In the genomic region with DNA sequence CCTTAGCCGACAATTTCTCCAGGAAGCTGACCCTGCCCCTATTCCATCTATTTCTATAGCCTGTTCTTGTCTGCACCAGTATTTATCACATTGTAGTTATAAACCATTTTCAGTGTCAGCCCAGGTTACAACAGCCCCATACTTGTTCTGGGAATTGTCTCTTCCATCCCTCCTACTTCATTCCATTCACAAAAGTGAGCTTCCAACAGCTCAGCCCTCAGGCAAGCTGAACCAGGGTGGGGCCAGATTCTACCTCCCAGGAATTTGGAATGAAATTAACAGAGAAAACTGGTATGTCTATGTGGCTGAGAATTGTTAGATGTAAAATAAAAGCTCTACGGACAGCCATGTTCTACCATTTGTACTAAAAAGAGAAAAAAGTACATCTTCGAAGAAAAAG, we compare ENCODE assay signal across 15 cellular contexts. TPM values are rescaled to one million over a fixed set of nuclear protein-coding genes. Genes with fewer than 3 reads are reported as not detected.
DNase-seq lines count a peak whose midpoint lies in the region; ATAC-seq and TF ChIP-seq lines count a peak whose summit lies in the region.
"Had no signal": no experiment of that assay in that cellular context is flagged by ENCODE, and none has a peak within 500 bp of the region (broad histone marks: within the 10 kb centered on the region; RNA-seq: fewer than 3 reads in every experiment).

No MANE protein-coding gene starts in this region.

- H3K9ac ChIP-seq in trophoblast cell (ENCODE audit: low read length) = no peak overlapping the region

- no peak overlapping the region for H4K8ac ChIP-seq in trophoblast cell (ENCODE audit: low read depth, low read length)

- H3K27me3 ChIP-seq in foreskin keratinocyte (no peaks in the 10 kb centered on the region), trophoblast cell (ENCODE audit: insufficient read depth, low read length) (no peaks in the 10 kb centered on the region)
- H3K27me3 ChIP-seq: Peyer's patch, SJCRH30 had no signal

- no peak overlapping the region for H4K12ac ChIP-seq in trophoblast cell (ENCODE audit: low read depth, low read length)

- no peak overlapping the region for H2BK5ac ChIP-seq in trophoblast cell (ENCODE audit: low read depth, low read length, poor library complexity)

- no peak overlapping the region for H3K27ac ChIP-seq in RWPE1
- H3K27ac ChIP-seq in foreskin keratinocyte = no peak overlapping the region
- no peak overlapping the region for H3K27ac ChIP-seq in trophoblast cell (ENCODE audit: low read depth, low read length)
- H3K27ac ChIP-seq: Peyer's patch, SJCRH30 had no signal

- no peaks in the 10 kb centered on the region for H3K36me3 ChIP-seq in trophoblast cell (ENCODE audit: control insufficient read depth in 1 of 2, insufficient read depth in 2 of 2, low read length in 2 of 2)
- H3K36me3 ChIP-seq: Peyer's patch, SJCRH30 had no signal

- peak; percentile 55 for ATAC-seq in foreskin keratinocyte

- H2AFZ ChIP-seq in trophoblast cell (ENCODE audit: insufficient read depth, low read length, poor library complexity) = no peak overlapping the region

- DNase-seq in ELF-1 (ENCODE audit: low read depth, low spot score) (peak; percentile 88), RWPE1 (ENCODE audit: low spot score) (peak; percentile 66), foreskin keratinocyte (peak in 1 of 2 donors; percentile 64), trophoblast cell (peak; percentile 83 to 91), GDM1 (lab: John Stamatoyannopoulos, UW) (no peak)
- no peak for DNase-seq in stimulated activated CD4-positive, alpha-beta T cell treated with anti-CD3 and anti-CD28 coated beads, Interleukin-2, amount 100 ng/mL, for 24 hours
- DNase-seq in effector CD8-positive, alpha-beta T cell (lab: John Stamatoyannopoulos, UW) = no peak
- DNase-seq: CD4-positive, alpha-beta T cell; DMS79 treated with DMSO at 0.1 percent for 48 hours; NCI-H1417; NCI-H1930; NCI-H2171 treated with DMSO at 0.1 percent for 48 hours; NCI-H510A; Peyer's patch; SJCRH30 had no signal

- CTCF ChIA-PET in RWPE1 (lab: Yijun Ruan, JAX) = interaction anchor here (0.6 to 1.0 kb wide), 4 partner anchors 13 to 237 kb away, joined by 3 to 4 read pairs (median 4); no protein-coding TSS in a partner anchor

- no peak for TF ChIP-seq CTCF in RWPE1 (conservative IDR thresholded peaks at IDR 0.05; ENCODE audit: low read depth)
- TF ChIP-seq CTCF in foreskin keratinocyte (conservative IDR thresholded peaks at IDR 0.05) = no peak

- no peaks in the 10 kb centered on the region for H3K79me2 ChIP-seq in trophoblast cell (ENCODE audit: control insufficient read depth, insufficient read depth, low read length, poor library complexity)

- H3K79me1 ChIP-seq in trophoblast cell (ENCODE audit: low read length) = no peaks in the 10 kb centered on the region

- H2AK5ac ChIP-seq in trophoblast cell (ENCODE audit: low read length) = no peak overlapping the region

- peak overlapping the region; percentile 39 for H3K4me2 ChIP-seq in trophoblast cell (ENCODE audit: low read length)

- no peak overlapping the region for H3K4me3 ChIP-seq in trophoblast cell (ENCODE audit: low read depth, low read length)
- H3K4me3 ChIP-seq: Peyer's patch, SJCRH30 had no signal

- no peaks in the 10 kb centered on the region for H3K9me3 ChIP-seq in trophoblast cell (ENCODE audit: insufficient read depth, low read depth, low read length)
- H3K9me3 ChIP-seq: Peyer's patch, SJCRH30 had no signal

- POLR2A ChIA-PET in RWPE1 (lab: Yijun Ruan, JAX; ENCODE audit: low non-redundant PET) = no interaction called here

- H3K23ac ChIP-seq in trophoblast cell (ENCODE audit: low read length) = no peak overlapping the region

- H3K4ac ChIP-seq in trophoblast cell (ENCODE audit: low read depth, low read length) = no peak overlapping the region

- no peak overlapping the region for H2BK12ac ChIP-seq in trophoblast cell (ENCODE audit: low read length)

- H2BK120ac ChIP-seq in trophoblast cell (ENCODE audit: insufficient read depth, low read length, poor library complexity) = no peak overlapping the region

- H3K4me1 ChIP-seq in foreskin keratinocyte = peaks cover 5% of the 10 kb centered on the region
- peaks cover 7% of the 10 kb centered on the region in 2 experiments for H3K4me1 ChIP-seq in trophoblast cell (ENCODE audit: control insufficient read depth in 1 of 2, insufficient read depth in 2 of 2, low read length in 2 of 2)
- H3K4me1 ChIP-seq: Peyer's patch, SJCRH30 had no signal

- H3K14ac ChIP-seq in trophoblast cell (ENCODE audit: low read length) = no peak overlapping the region

- no peak overlapping the region for H4K91ac ChIP-seq in trophoblast cell (ENCODE audit: low read depth, low read length)

- no peak overlapping the region for H3K18ac ChIP-seq in trophoblast cell (ENCODE audit: low read length)

- WGBS in trophoblast cell (ENCODE audit: extremely low coverage, insufficient coverage, insufficient read length) = no CpG with 5 or more reads among the region's 3 CpGs

RNA-seq across cellular contexts. Expression of a gene that starts 36.1 kb away (rescaled TPM):
- total RNA-seq in foreskin keratinocyte = 14.4 and 14.6 TPM in 2 replicates
- polyA plus RNA-seq in foreskin keratinocyte = 6.2 and 6.8 TPM in 2 replicates
- 17.7 and 17.9 TPM in 2 replicates for polyA plus RNA-seq in trophoblast cell (2013)

Comparison
In these comparisons a context has a peak if more than half of its experiments do, and no peak if none do; other contexts are left out.
1. DNase-seq: peak in ELF-1 (single experiment), RWPE1 (single experiment) and trophoblast cell (2 of 2); none in stimulated activated CD4-positive, alpha-beta T cell treated with anti-CD3 and anti-CD28 coated beads, Interleukin-2, amount 100 ng/mL, for 24 hours (0 of 2), effector CD8-positive, alpha-beta T cell (single experiment) and GDM1 (single experiment).